1 cellular context compared by ENCODE assay signal in genomic region chr10:114266521-114266920, GRCh38.
TF ChIP-seq lines count a peak whose summit lies in the region.

No MANE protein-coding gene starts in this region.

TF ChIP-seq in HEK293, 187 proteins besides CTCF, POLR2A, EP300 and RAD21 (continued from another document):
- TF ChIP-seq PRDM10 (tag by site-specific recombination; IDR thresholded peaks at IDR 0.05) (peak; percentile 76), FEZF1 (tag by site-specific recombination; IDR thresholded peaks at IDR 0.05) (peak; percentile 97), ZNF561 (tag by site-specific recombination; IDR thresholded peaks at IDR 0.05; ENCODE audit: borderline replicate concordance) (peak; percentile 70; the same call in 1 of the 2 replicates), SALL2 (tag by site-specific recombination; IDR thresholded peaks at IDR 0.05; ENCODE audit: borderline replicate concordance) (no peak), INSM2 (tag by site-specific recombination; IDR thresholded peaks at IDR 0.05) (no peak), MZF1 (tag by site-specific recombination; IDR thresholded peaks at IDR 0.05; ENCODE audit: borderline replicate concordance) (peak; percentile 45; the same call in 1 of the 2 replicates), OSR2 (tag by site-specific recombination; IDR thresholded peaks at IDR 0.05) (peak; percentile 29; the same call in 1 of the 2 replicates), ZBTB20 (tag by site-specific recombination; IDR thresholded peaks at IDR 0.05) (peak; percentile 52; the same call in 1 of the 2 replicates), TSHZ1 (tag by site-specific recombination; IDR thresholded peaks at IDR 0.05; ENCODE audit: borderline replicate concordance) (no peak), ZNF24 (tag by site-specific recombination; IDR thresholded peaks at IDR 0.05) (no peak), ZBTB7A (tag by site-specific recombination; IDR thresholded peaks at IDR 0.05; ENCODE audit: low read depth) (no peak), ZNF623 (tag by site-specific recombination; IDR thresholded peaks at IDR 0.05) (no peak), MEIS1 (CRISPR knock-in tag; IDR thresholded peaks at IDR 0.05; ENCODE audit: borderline replicate concordance) (no peak), ZSCAN30 (tag by site-specific recombination; IDR thresholded peaks at IDR 0.05) (no peak), ELK4 (IDR thresholded peaks at IDR 0.05; ENCODE audit: borderline replicate concordance, low read depth, low read length) (no peak), ZNF518A (tag by site-specific recombination; conservative IDR thresholded peaks at IDR 0.05; ENCODE audit: low read depth) (0 out of 2 replicates have a peak, but pooled peaks have one; percentile 42), BCL11A (tag by site-specific recombination; IDR thresholded peaks at IDR 0.05; ENCODE audit: low read depth) (no peak)
